In genomic region chr7:5661941-5662340, GRCh38 we compare ENCODE assay signal across 9 cellular contexts.
A peak's percentile ranks its signal among the peaks of the same experiment; 100 is the strongest.
DNase-seq lines count a peak whose midpoint lies in the region; ATAC-seq and TF ChIP-seq lines count a peak whose summit lies in the region.
"Had no signal": no experiment of that assay in that cellular context is flagged by ENCODE, and none has a peak within 500 bp of the region (broad histone marks: within the 10 kb centered on the region; RNA-seq: fewer than 3 reads in every experiment).

No MANE protein-coding gene starts in this region.

- no peaks in the 10 kb centered on the region for H3K36me3 Mint-ChIP-seq in WTC11

- POLR2A ChIA-PET in WTC11 (lab: Charles Lee), result no interaction called here

- no peaks in the 10 kb centered on the region for H3K9me3 Mint-ChIP-seq in WTC11

- peak overlapping the region; percentile 72 for H3K27ac ChIP-seq in BLaER1

- H3K27me3 ChIP-seq in BLaER1, result no peaks in the 10 kb centered on the region

- no peak overlapping the region for H3K4me3 ChIP-seq in BLaER1

- ATAC-seq in GM21825 (IDR thresholded peaks at IDR 0.05; ENCODE audit: unreplicated experiment), result peak; percentile 55
- no peak for ATAC-seq in WTC11
- peak; percentile 23 for ATAC-seq in left lobe of liver
- ATAC-seq in GM19467 (IDR thresholded peaks at IDR 0.05; ENCODE audit: unreplicated experiment), result no peak
- ATAC-seq in HG02610 (IDR thresholded peaks at IDR 0.05; ENCODE audit: unreplicated experiment), result no peak
- no peak for ATAC-seq in GM18907 (IDR thresholded peaks at IDR 0.05; ENCODE audit: unreplicated experiment)

- H3K4me1 ChIP-seq in BLaER1, result peaks cover 46% of the 10 kb centered on the region

- peak overlapping the region; percentile 45; the same call in 1 of the 2 replicates for H3K9ac ChIP-seq in BLaER1

- peak overlapping the region; percentile 19; the same call in 1 of the 2 replicates for H3K27ac Mint-ChIP-seq in WTC11

- no peaks in the 10 kb centered on the region for H3K27me3 Mint-ChIP-seq in WTC11 (ENCODE audit: low read depth)

- peaks cover 22% of the 10 kb centered on the region for H3K4me1 Mint-ChIP-seq in WTC11

- H3K9me3 ChIP-seq in BLaER1, result no peaks in the 10 kb centered on the region

- DNase-seq in WTC11 (ENCODE audit: low spot score) (no peak), left lobe of liver (ENCODE audit: low spot score) (no peak), activated T-cell treated with anti-CD3 and anti-CD28 coated beads for 4 hours (no peak)
- DNase-seq: activated CD8-positive, alpha-beta memory T cell treated with anti-CD3 and anti-CD28 coated beads, Interleukin-2, amount 50 U/mL, for 4 hours had no signal

- CTCF ChIA-PET in WTC11 (lab: Charles Lee), result interaction anchor here (2.4 to 3.1 kb wide), 2 partner anchors 16 to 167 kb away, joined by 6 to 11 read pairs; no protein-coding TSS in a partner anchor

- H3K4me3 Mint-ChIP-seq in WTC11, result no peak overlapping the region

- H3K36me3 ChIP-seq in BLaER1, result peaks cover 46% of the 10 kb centered on the region

- TF ChIP-seq CTCF in WTC11 (IDR thresholded peaks at IDR 0.05), result no peak

- peak overlapping the region; percentile 82 for H3K4me2 ChIP-seq in BLaER1

- H4K20me1 ChIP-seq in BLaER1, result peaks cover 66% of the 10 kb centered on the region

TF ChIP-seq in WTC11, 78 proteins besides CTCF, POLR2A, EP300 and RAD21:
- TF ChIP-seq ZNF232 (CRISPR knock-in tag; IDR thresholded peaks at IDR 0.05) (no peak), RELA (CRISPR knock-in tag; IDR thresholded peaks at IDR 0.05; ENCODE audit: borderline replicate concordance) (no peak), SMAD4 (CRISPR knock-in tag; IDR thresholded peaks at IDR 0.05) (no peak), MYBL2 (CRISPR knock-in tag; IDR thresholded peaks at IDR 0.05) (no peak)
- TF ChIP-seq, protein P1, sequence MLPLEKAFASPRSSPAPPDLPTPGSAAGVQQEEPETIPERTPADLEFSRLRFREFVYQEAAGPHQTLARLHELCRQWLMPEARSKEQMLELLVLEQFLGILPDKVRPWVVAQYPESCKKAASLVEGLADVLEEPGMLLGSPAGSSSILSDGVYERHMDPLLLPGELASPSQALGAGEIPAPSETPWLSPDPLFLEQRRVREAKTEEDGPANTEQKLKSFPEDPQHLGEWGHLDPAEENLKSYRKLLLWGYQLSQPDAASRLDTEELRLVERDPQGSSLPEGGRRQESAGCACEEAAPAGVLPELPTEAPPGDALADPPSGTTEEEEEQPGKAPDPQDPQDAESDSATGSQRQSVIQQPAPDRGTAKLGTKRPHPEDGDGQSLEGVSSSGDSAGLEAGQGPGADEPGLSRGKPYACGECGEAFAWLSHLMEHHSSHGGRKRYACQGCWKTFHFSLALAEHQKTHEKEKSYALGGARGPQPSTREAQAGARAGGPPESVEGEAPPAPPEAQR (CRISPR knock-in tag; IDR thresholded peaks at IDR 0.05), result no peak
- TF ChIP-seq, protein P2, sequence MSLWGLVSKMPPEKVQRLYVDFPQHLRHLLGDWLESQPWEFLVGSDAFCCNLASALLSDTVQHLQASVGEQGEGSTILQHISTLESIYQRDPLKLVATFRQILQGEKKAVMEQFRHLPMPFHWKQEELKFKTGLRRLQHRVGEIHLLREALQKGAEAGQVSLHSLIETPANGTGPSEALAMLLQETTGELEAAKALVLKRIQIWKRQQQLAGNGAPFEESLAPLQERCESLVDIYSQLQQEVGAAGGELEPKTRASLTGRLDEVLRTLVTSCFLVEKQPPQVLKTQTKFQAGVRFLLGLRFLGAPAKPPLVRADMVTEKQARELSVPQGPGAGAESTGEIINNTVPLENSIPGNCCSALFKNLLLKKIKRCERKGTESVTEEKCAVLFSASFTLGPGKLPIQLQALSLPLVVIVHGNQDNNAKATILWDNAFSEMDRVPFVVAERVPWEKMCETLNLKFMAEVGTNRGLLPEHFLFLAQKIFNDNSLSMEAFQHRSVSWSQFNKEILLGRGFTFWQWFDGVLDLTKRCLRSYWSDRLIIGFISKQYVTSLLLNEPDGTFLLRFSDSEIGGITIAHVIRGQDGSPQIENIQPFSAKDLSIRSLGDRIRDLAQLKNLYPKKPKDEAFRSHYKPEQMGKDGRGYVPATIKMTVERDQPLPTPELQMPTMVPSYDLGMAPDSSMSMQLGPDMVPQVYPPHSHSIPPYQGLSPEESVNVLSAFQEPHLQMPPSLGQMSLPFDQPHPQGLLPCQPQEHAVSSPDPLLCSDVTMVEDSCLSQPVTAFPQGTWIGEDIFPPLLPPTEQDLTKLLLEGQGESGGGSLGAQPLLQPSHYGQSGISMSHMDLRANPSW (CRISPR knock-in tag; conservative IDR thresholded peaks at IDR 0.05; ENCODE audit: low read depth), result no peak

Comparison
In these comparisons a context has a peak if more than half of its experiments do, and no peak if none do; other contexts are left out.
1. ATAC-seq: peak in GM21825 (single experiment) and left lobe of liver (single experiment); none in WTC11 (single experiment), GM19467 (single experiment), HG02610 (single experiment) and GM18907 (single experiment).